17 cellular contexts compared by ENCODE assay signal in the genomic region with DNA sequence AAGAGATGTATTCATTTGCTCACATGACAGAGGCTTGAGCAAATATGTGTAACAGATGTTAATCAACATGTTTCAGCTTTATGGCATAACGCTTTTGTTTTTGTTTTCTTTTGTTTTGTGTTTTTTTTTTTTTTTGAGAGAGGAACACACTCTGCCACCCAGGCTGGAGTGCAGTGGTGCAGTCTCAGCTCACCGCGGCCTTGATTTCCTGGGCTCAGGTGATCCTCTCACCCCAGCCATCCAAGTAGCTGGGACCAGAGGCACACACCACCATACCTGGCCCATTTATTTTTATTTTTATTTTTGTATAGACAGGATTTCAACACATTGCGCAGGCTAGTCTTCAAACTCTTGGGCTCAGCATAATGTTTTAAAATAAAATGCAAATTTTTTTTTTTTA.
DNase-seq lines count a peak whose midpoint lies in the region; FAIRE-seq and TF ChIP-seq lines count a peak whose summit lies in the region.
"Had no signal": no experiment of that assay in that cellular context is flagged by ENCODE, and none has a peak within 500 bp of the region (broad histone marks: within the 10 kb centered on the region; RNA-seq: fewer than 3 reads in every experiment).

No MANE protein-coding gene starts in this region.

- no peak for FAIRE-seq in HTR-8/SVneo (lab: Jason Lieb, UNC)
- FAIRE-seq: GM12891, GM18507 had no signal

- no peaks in the 10 kb centered on the region for H3K36me3 ChIP-seq in endodermal cell (ENCODE audit: control insufficient read depth, insufficient read depth, low read length)
- no peaks in the 10 kb centered on the region for H3K36me3 ChIP-seq in suprapubic skin

- H3K4me3 ChIP-seq in endodermal cell (ENCODE audit: low read length) (no peak overlapping the region), suprapubic skin (no peak overlapping the region)
- H3K4me3 ChIP-seq: GM23338 had no signal

- no peaks in the 10 kb centered on the region for H3K27me3 ChIP-seq in endodermal cell (ENCODE audit: control insufficient read depth, insufficient read depth, low read length, poor library complexity, severe bottlenecking)
- no peaks in the 10 kb centered on the region for H3K27me3 ChIP-seq in suprapubic skin

- peaks cover 6% of the 10 kb centered on the region for H3K4me1 Mint-ChIP-seq in endodermal cell
- H3K4me1 Mint-ChIP-seq: CD4-positive, alpha-beta memory T cell had no signal

- no peak overlapping the region for H3K27ac Mint-ChIP-seq in endodermal cell
- H3K27ac Mint-ChIP-seq: CD4-positive, alpha-beta memory T cell; GM23338; H9 had no signal

- H3K9ac ChIP-seq in endodermal cell (ENCODE audit: extremely low read depth, low read length, poor library complexity, severe bottlenecking): no peak overlapping the region

- H3K9me3 ChIP-seq in endodermal cell (ENCODE audit: control insufficient read depth, low read length) (no peaks in the 10 kb centered on the region), suprapubic skin (no peaks in the 10 kb centered on the region)

- no peaks in the 10 kb centered on the region for H3K36me3 Mint-ChIP-seq in endodermal cell (ENCODE audit: low read depth)
- H3K36me3 Mint-ChIP-seq: CD4-positive, alpha-beta memory T cell had no signal

- no peak overlapping the region for H3K4me3 Mint-ChIP-seq in endodermal cell
- H3K4me3 Mint-ChIP-seq: CD4-positive, alpha-beta memory T cell; GM23338; H9 had no signal

- no peak for TF ChIP-seq CTCF in endodermal cell (conservative IDR thresholded peaks at IDR 0.05)
- TF ChIP-seq CTCF in suprapubic skin (IDR thresholded peaks at IDR 0.05): no peak

- DNase-seq in NCI-H69 (lab: John Stamatoyannopoulos, UW) (peak; percentile 19), endodermal cell (peak; percentile 45), fibroblast of gingiva (ENCODE audit: low read depth) (peak; percentile 9), suprapubic skin (ENCODE audit: low spot score in 2 of 2) (no peak), HTR-8/SVneo (ENCODE audit: insufficient read length, low spot score) (no peak)
- no peak for DNase-seq in activated CD4-positive, alpha-beta T cell treated with anti-CD3 and anti-CD28 coated beads for 4 hours
- DNase-seq: C1 segment of cervical spinal cord; Calu3; CD4-positive, alpha-beta memory T cell; COR-L47; DMS53; DMS79 treated with DMSO at 0.1 percent for 48 hours; GF-D8; H9 had no signal

- peaks cover 6% of the 10 kb centered on the region for H3K4me1 ChIP-seq in endodermal cell (ENCODE audit: control insufficient read depth, insufficient read depth, low read length)
- H3K4me1 ChIP-seq in suprapubic skin: no peaks in the 10 kb centered on the region

- H3K9me3 Mint-ChIP-seq in endodermal cell: no peaks in the 10 kb centered on the region
- H3K9me3 Mint-ChIP-seq: GM23338, H9 had no signal

- TF ChIP-seq EP300 in suprapubic skin (IDR thresholded peaks at IDR 0.05): no peak

- WGBS in endodermal cell (ENCODE audit: insufficient coverage in 1 of 2, insufficient read length in 1 of 2), 2 experiments: 98% methylated on average over 3 of the region's 4 CpGs; no CpG with 5 or more reads in 1 of the 2 experiments
- WGBS in suprapubic skin: 71% methylated on average over 4 of the region's 4 CpGs

- no peaks in the 10 kb centered on the region for H3K27me3 Mint-ChIP-seq in endodermal cell (ENCODE audit: insufficient read depth)
- H3K27me3 Mint-ChIP-seq: CD4-positive, alpha-beta memory T cell had no signal

- TF ChIP-seq POLR2A in suprapubic skin (IDR thresholded peaks at IDR 0.05): no peak

- H3K27ac ChIP-seq in endodermal cell (ENCODE audit: low read depth, low read length): no peak overlapping the region
- no peak overlapping the region for H3K27ac ChIP-seq in suprapubic skin

Comparison
In these comparisons a context has a peak if more than half of its experiments do, and no peak if none do; other contexts are left out.
1. DNase-seq: peak in NCI-H69 (single experiment), endodermal cell (single experiment) and fibroblast of gingiva (single experiment); none in activated CD4-positive, alpha-beta T cell treated with anti-CD3 and anti-CD28 coated beads for 4 hours (0 of 2), suprapubic skin (0 of 2) and HTR-8/SVneo (single experiment).